In genomic region chr10:121457729-121458128, GRCh38 we compare ENCODE assay signal across 24 cellular contexts.
"Had no signal": no experiment of that assay in that cellular context is flagged by ENCODE, and none has a peak within 500 bp of the region (broad histone marks: within the 10 kb centered on the region; RNA-seq: fewer than 3 reads in every experiment).

No MANE protein-coding gene starts in this region.

- H3K9me3 ChIP-seq: esophagus muscularis mucosa, gastroesophageal sphincter, heart right ventricle, left lung, mucosa of descending colon, prostate gland, right atrium auricular region, stomach, thyroid gland had no signal

- H3K4me3 ChIP-seq: coronary artery, esophagus muscularis mucosa, gastroesophageal sphincter, heart right ventricle, left lung, mucosa of descending colon, neural progenitor cell, prostate gland, right atrium auricular region, smooth muscle cell, stomach, thyroid gland had no signal

- H3K36me3 ChIP-seq: esophagus muscularis mucosa, gastroesophageal sphincter, heart right ventricle, left lung, neural progenitor cell, prostate gland, right atrium auricular region, stomach, thyroid gland had no signal

- H3K4me1 ChIP-seq: foreskin keratinocyte, heart right ventricle, left lung, prostate gland, thyroid gland had no signal

- H3K27ac ChIP-seq: foreskin keratinocyte, heart right ventricle, left lung, neural progenitor cell, prostate gland, right atrium auricular region, stomach, thyroid gland had no signal

- DNase-seq: dermis blood vessel endothelial cell; effector memory CD4-positive, alpha-beta T cell; foreskin keratinocyte; heart right ventricle; hippocampal formation; left cardiac atrium; left lung; mesenchymal stem cell; mucosa of descending colon; naive B cell; stimulated activated CD4-positive, alpha-beta T cell treated with anti-CD3 and anti-CD28 coated beads, Interleukin-12 subunit alpha, Interleukin-12 subunit beta, amount 100 ng/mL, for 4 hours; stimulated activated CD4-positive, alpha-beta T cell treated with anti-CD3 and anti-CD28 coated beads, Interleukin-1b, Interleukin-23, amount 100 ng/mL, for 48 hours; stimulated activated CD4-positive, alpha-beta T cell treated with anti-CD3 and anti-CD28 coated beads, Interleukin-4, amount 100 ng/mL, for 1 hour; stimulated activated naive CD4-positive, alpha-beta T cell treated with Interleukin-2 at 50 U/mL for 16 hours; stomach; thyroid gland; trophoblast cell had no signal

- H3K27me3 ChIP-seq: esophagus muscularis mucosa, foreskin keratinocyte, gastroesophageal sphincter, left lung, neural progenitor cell, right atrium auricular region, stomach, thyroid gland had no signal
